ENCODE assay signal across 14 cellular contexts in the genomic region with DNA sequence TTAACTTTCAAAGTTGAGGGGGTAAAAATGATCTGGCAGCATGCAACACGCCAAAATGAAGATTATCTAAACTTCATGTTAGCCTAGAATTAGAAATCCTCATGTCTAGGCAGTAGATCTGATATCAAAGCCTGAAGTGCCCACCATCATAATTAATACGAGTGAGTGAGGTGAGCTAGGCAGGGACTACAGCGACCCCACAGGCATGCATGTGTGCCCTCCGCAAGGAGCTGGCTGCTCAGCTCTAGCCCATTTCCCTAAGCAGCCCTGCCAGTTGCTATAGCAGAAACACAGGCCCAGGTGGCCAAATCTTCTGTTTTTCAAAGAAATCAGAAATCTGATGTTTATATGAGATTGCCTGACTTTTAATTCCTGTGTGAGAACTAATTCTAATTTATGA.
"Had no signal": no experiment of that assay in that cellular context is flagged by ENCODE, and none has a peak within 500 bp of the region (broad histone marks: within the 10 kb centered on the region; RNA-seq: fewer than 3 reads in every experiment).

No MANE protein-coding gene starts in this region.

- H3K4me1 Mint-ChIP-seq: activated CD8-positive, alpha-beta memory T cell treated with anti-CD3 and anti-CD28 coated beads, Interleukin-2, amount 10 ng/mL, durations not matched to agents 7 days and 5 days; activated naive CD4-positive, alpha-beta T cell treated with anti-CD3 and anti-CD28 coated beads, Interleukin-2, amount 10 ng/mL, durations not matched to agents 7 days and 5 days; stimulated activated naive CD8-positive, alpha-beta T cell treated with anti-CD3 and anti-CD28 coated beads, Interleukin-15, amount 100 ng/mL, for 72 hours had no signal

- H3K79me2 ChIP-seq: hepatocyte had no signal

- H3K27ac Mint-ChIP-seq: activated CD4-positive, alpha-beta memory T cell treated with anti-CD3 and anti-CD28 coated beads for 36 hours; activated CD8-positive, alpha-beta memory T cell treated with anti-CD3 and anti-CD28 coated beads, Interleukin-2, amount 10 ng/mL, durations not matched to agents 7 days and 5 days; activated naive CD4-positive, alpha-beta T cell treated with anti-CD3 and anti-CD28 coated beads, Interleukin-2, amount 10 ng/mL, durations not matched to agents 7 days and 5 days; activated T-cell treated with anti-CD3 and anti-CD28 coated beads, Interleukin-2, amount 50 U/mL, for 24 hours; nephron; stimulated activated naive CD8-positive, alpha-beta T cell treated with anti-CD3 and anti-CD28 coated beads, Interleukin-15, amount 100 ng/mL, for 72 hours; type B pancreatic cell had no signal

- DNase-seq: activated CD4-positive, alpha-beta memory T cell treated with anti-CD3 and anti-CD28 coated beads for 36 hours; activated CD8-positive, alpha-beta memory T cell treated with anti-CD3 and anti-CD28 coated beads, Interleukin-2, amount 10 ng/mL, durations not matched to agents 7 days and 5 days; activated naive CD4-positive, alpha-beta T cell treated with anti-CD3 and anti-CD28 coated beads, Interleukin-2, amount 10 ng/mL, durations not matched to agents 7 days and 5 days; activated T-cell treated with anti-CD3 and anti-CD28 coated beads, Interleukin-2, amount 50 U/mL, for 24 hours; kidney glomerular epithelial cell; stimulated activated naive CD8-positive, alpha-beta T cell treated with anti-CD3 and anti-CD28 coated beads, Interleukin-15, amount 100 ng/mL, for 72 hours had no signal

- H3K36me3 ChIP-seq: cardiac muscle cell, prostate gland had no signal

- H3K36me3 Mint-ChIP-seq: activated CD4-positive, alpha-beta memory T cell treated with anti-CD3 and anti-CD28 coated beads for 36 hours; activated CD8-positive, alpha-beta memory T cell treated with anti-CD3 and anti-CD28 coated beads, Interleukin-2, amount 10 ng/mL, durations not matched to agents 7 days and 5 days; activated naive CD4-positive, alpha-beta T cell treated with anti-CD3 and anti-CD28 coated beads, Interleukin-2, amount 10 ng/mL, durations not matched to agents 7 days and 5 days; type B pancreatic cell had no signal

- H3K27ac ChIP-seq: cardiac muscle cell, hepatocyte, prostate gland, VCaP had no signal

- ATAC-seq: activated CD8-positive, alpha-beta memory T cell treated with anti-CD3 and anti-CD28 coated beads, Interleukin-2, amount 10 ng/mL, durations not matched to agents 7 days and 5 days; esophagus mucosa; sciatic nerve; stimulated activated naive CD8-positive, alpha-beta T cell treated with anti-CD3 and anti-CD28 coated beads, Interleukin-15, amount 100 ng/mL, for 72 hours had no signal

- H3K4me1 ChIP-seq: prostate gland had no signal

- H3K4me3 Mint-ChIP-seq: activated CD4-positive, alpha-beta memory T cell treated with anti-CD3 and anti-CD28 coated beads for 36 hours; activated CD8-positive, alpha-beta memory T cell treated with anti-CD3 and anti-CD28 coated beads, Interleukin-2, amount 10 ng/mL, durations not matched to agents 7 days and 5 days; activated naive CD4-positive, alpha-beta T cell treated with anti-CD3 and anti-CD28 coated beads, Interleukin-2, amount 10 ng/mL, durations not matched to agents 7 days and 5 days; activated T-cell treated with anti-CD3 and anti-CD28 coated beads, Interleukin-2, amount 50 U/mL, for 24 hours; nephron; stimulated activated naive CD8-positive, alpha-beta T cell treated with anti-CD3 and anti-CD28 coated beads, Interleukin-15, amount 100 ng/mL, for 72 hours; type B pancreatic cell had no signal

- H3K27me3 ChIP-seq: cardiac muscle cell, hepatocyte had no signal

- H3K4me2 ChIP-seq: hepatocyte had no signal

- H3K9me3 Mint-ChIP-seq: activated naive CD4-positive, alpha-beta T cell treated with anti-CD3 and anti-CD28 coated beads, Interleukin-2, amount 10 ng/mL, durations not matched to agents 7 days and 5 days; activated T-cell treated with anti-CD3 and anti-CD28 coated beads, Interleukin-2, amount 50 U/mL, for 24 hours; nephron had no signal

- H3K4me3 ChIP-seq: cardiac muscle cell, hepatocyte, prostate gland had no signal

- H3K27me3 Mint-ChIP-seq: type B pancreatic cell had no signal
